In the genomic region with DNA sequence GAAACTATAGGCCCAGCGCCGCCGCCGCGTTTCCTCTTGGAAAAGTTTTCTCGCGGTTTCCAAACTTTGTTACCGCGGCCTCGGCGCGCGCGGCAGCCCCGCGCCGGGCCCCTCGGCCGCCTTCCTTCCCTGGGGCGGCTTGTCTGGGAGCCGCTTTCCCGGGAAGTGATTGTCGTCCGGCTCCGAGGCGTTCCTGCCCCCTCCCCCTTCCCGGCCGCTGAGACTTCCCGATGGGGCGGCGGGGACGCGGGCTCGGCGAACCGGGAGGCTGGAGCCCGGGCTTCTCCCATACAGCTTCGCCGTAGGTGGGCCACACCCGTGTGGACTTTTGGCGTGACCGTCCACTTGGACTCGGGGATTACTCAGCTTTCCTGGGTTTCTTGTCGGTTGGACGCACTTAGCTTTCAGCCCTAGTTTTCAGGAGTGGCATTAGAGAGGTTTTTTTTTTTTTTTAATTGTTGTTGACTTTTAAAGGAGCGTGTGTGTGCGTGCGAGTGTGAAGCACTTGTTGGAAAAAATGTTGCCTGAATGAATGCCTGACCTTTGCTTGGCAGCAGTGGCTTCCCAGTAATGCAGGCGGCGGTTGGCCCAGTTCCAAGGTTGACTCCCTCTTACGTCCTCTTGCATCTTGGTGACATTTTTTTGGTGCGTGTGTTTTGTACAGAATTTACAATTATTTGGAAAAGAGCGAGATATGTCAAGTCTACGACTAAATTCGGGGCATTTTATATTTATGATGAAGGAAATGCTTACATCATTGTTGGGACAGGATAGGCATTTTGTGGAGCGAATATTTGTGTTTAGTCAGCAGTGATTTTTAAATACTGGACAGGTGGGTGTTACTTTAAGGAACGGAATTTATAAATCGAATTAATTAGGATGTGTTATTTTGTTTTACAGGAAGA, we compare ENCODE assay signal across 1 cellular context.
TF ChIP-seq lines count a peak whose summit lies in the region.

No MANE protein-coding gene starts in this region.

TF ChIP-seq in K562, 482 proteins besides CTCF, POLR2A, EP300 and RAD21 (continued from another document and continues in another):
- TF ChIP-seq, protein P1, sequence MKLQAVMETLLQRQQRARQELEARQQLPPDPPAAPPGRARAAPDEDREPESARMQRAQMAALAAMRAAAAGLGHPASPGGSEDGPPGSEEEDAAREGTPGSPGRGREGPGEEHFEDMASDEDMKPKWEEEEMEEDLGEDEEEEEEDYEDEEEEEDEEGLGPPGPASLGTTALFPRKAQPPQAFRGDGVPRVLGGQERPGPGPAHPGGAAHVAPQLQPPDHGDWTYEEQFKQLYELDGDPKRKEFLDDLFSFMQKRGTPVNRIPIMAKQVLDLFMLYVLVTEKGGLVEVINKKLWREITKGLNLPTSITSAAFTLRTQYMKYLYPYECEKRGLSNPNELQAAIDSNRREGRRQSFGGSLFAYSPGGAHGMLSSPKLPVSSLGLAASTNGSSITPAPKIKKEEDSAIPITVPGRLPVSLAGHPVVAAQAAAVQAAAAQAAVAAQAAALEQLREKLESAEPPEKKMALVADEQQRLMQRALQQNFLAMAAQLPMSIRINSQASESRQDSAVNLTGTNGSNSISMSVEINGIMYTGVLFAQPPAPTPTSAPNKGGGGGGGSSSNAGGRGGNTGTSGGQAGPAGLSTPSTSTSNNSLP (IDR thresholded peaks at IDR 0.05; ENCODE audit: borderline replicate concordance, low read depth, low read length): no peak
- TF ChIP-seq NONO (IDR thresholded peaks at IDR 0.05; ENCODE audit: low read depth in 2 of 2, low read length in 1 of 2) (0 out of 4 replicates have a peak, but pooled peaks of 1 of the 2 experiments have one; percentile 3), ARNT (IDR thresholded peaks at IDR 0.05) (0 out of 4 replicates have a peak, but pooled peaks of 1 of the 2 experiments have one; percentile 58), ZFPM2 (CRISPR knock-in tag; IDR thresholded peaks at IDR 0.05) (no peak), BRD4 (IDR thresholded peaks at IDR 0.05) (no peak), HDAC2 (IDR thresholded peaks at IDR 0.05) (0 out of 2 replicates have a peak, but pooled peaks have one; percentile 42), SMAD1 (IDR thresholded peaks at IDR 0.05; ENCODE audit: low read depth, low read length, partially characterized antibody) (peak; percentile 68), TAF7 (tag; IDR thresholded peaks at IDR 0.05) (no peak), HDAC6 (IDR thresholded peaks at IDR 0.05; ENCODE audit: low read depth, low read length) (no peak), EP400 (IDR thresholded peaks at IDR 0.05) (peak; percentile 76), ZC3H11A (IDR thresholded peaks at IDR 0.05; ENCODE audit: low read depth, low read length) (no peak), ZNF384 (IDR thresholded peaks at IDR 0.05; ENCODE audit: low read depth, low read length) (peak; percentile 46; the same call in 1 of the 2 replicates), POU5F1 (IDR thresholded peaks at IDR 0.05; ENCODE audit: borderline replicate concordance, low read depth, low read length, partially characterized antibody) (no peak), ZNF584 (CRISPR knock-in tag; IDR thresholded peaks at IDR 0.05; ENCODE audit: low read depth) (0 out of 2 replicates have a peak, but pooled peaks have one; percentile 17), NFIC (IDR thresholded peaks at IDR 0.05) (peak; percentile 98), SIRT6 (IDR thresholded peaks at IDR 0.05; ENCODE audit: low read depth, low read length) (no peak), GABPA (tag; conservative IDR thresholded peaks at IDR 0.05; ENCODE audit: low read depth) (0 out of 2 replicates have a peak, but pooled peaks have one; percentile 10), JUNB (CRISPR knock-in tag; conservative IDR thresholded peaks at IDR 0.05) (no peak), RBFOX2 (IDR thresholded peaks at IDR 0.05; ENCODE audit: low read depth, low read length) (peak; percentile 92), ZNF12 (CRISPR knock-in tag; IDR thresholded peaks at IDR 0.05) (no peak), JUN (IDR thresholded peaks at IDR 0.05; ENCODE audit: borderline replicate concordance, low read depth, low read length) (no peak), JUN (CRISPR knock-in tag; IDR thresholded peaks at IDR 0.05; ENCODE audit: borderline replicate concordance) (no peak), MYC (IDR thresholded peaks at IDR 0.05; ENCODE audit: low read depth, low read length) (peak; percentile 56; the same call in 1 of the 2 replicates), MYC (CRISPR knock-in tag; IDR thresholded peaks at IDR 0.05; ENCODE audit: borderline replicate concordance, low read depth) (no peak), THRAP3 (IDR thresholded peaks at IDR 0.05; ENCODE audit: borderline replicate concordance) (0 out of 2 replicates have a peak, but pooled peaks have one; percentile 77), PTTG1 (tag; IDR thresholded peaks at IDR 0.05; ENCODE audit: low read depth) (no peak), SAP30 (IDR thresholded peaks at IDR 0.05; ENCODE audit: borderline replicate concordance, insufficient read depth, low read depth, low read length, poor library complexity, severe bottlenecking) (peak; percentile 39), RNF2 (IDR thresholded peaks at IDR 0.05) (no peak), GABPB1 (CRISPR knock-in tag; IDR thresholded peaks at IDR 0.05) (no peak), HMGN3 (IDR thresholded peaks at IDR 0.05; ENCODE audit: borderline replicate concordance, extremely low read depth, insufficient read length, low read depth, low read length) (peak; percentile 32), KDM1A (IDR thresholded peaks at IDR 0.05) (peak; percentile 54 to 74), ARHGAP35 (IDR thresholded peaks at IDR 0.05; ENCODE audit: partially characterized antibody) (no peak), ZNF644 (tag; IDR thresholded peaks at IDR 0.05; ENCODE audit: low read depth) (0 out of 2 replicates have a peak, but pooled peaks have one; percentile 23), C11orf30 (IDR thresholded peaks at IDR 0.05; ENCODE audit: low read depth) (peak; percentile 78), TAF15 (IDR thresholded peaks at IDR 0.05; ENCODE audit: low read depth, low read length) (no peak), POLR2G (IDR thresholded peaks at IDR 0.05; ENCODE audit: low read depth, low read length) (peak; percentile 82), NR2C2 (CRISPR knock-in tag; IDR thresholded peaks at IDR 0.05) (no peak), NR2C2 (tag; IDR thresholded peaks at IDR 0.05) (peak; percentile 78), ZNF785 (CRISPR knock-in tag; IDR thresholded peaks at IDR 0.05) (no peak), CEBPG (CRISPR knock-in tag; IDR thresholded peaks at IDR 0.05) (peak; percentile 92), CEBPG (tag; conservative IDR thresholded peaks at IDR 0.05 in 1 of 2, IDR thresholded peaks at IDR 0.05 in 1 of 2) (peak; percentile 58 to 61), NR2C1 (IDR thresholded peaks at IDR 0.05) (no peak), NR2C1 (tag; IDR thresholded peaks at IDR 0.05) (peak; percentile 30; the same call in 1 of the 2 replicates), RCOR1 (IDR thresholded peaks at IDR 0.05; ENCODE audit: borderline replicate concordance in 1 of 2, low read depth in 2 of 2, low read length in 2 of 2) (0 out of 4 replicates have a peak, but pooled peaks of 1 of the 2 experiments have one; percentile 29), MEIS2 (IDR thresholded peaks at IDR 0.05; ENCODE audit: partially characterized antibody) (peak; percentile 9), NELFE (IDR thresholded peaks at IDR 0.05; ENCODE audit: insufficient read depth, insufficient read length) (no peak), SRSF7 (optimal IDR thresholded peaks at IDR 0.05; ENCODE audit: low read depth, low read length) (no peak), BCOR (IDR thresholded peaks at IDR 0.05) (peak; percentile 49; the same call in 1 of the 2 replicates)
- TF ChIP-seq, protein P2, sequence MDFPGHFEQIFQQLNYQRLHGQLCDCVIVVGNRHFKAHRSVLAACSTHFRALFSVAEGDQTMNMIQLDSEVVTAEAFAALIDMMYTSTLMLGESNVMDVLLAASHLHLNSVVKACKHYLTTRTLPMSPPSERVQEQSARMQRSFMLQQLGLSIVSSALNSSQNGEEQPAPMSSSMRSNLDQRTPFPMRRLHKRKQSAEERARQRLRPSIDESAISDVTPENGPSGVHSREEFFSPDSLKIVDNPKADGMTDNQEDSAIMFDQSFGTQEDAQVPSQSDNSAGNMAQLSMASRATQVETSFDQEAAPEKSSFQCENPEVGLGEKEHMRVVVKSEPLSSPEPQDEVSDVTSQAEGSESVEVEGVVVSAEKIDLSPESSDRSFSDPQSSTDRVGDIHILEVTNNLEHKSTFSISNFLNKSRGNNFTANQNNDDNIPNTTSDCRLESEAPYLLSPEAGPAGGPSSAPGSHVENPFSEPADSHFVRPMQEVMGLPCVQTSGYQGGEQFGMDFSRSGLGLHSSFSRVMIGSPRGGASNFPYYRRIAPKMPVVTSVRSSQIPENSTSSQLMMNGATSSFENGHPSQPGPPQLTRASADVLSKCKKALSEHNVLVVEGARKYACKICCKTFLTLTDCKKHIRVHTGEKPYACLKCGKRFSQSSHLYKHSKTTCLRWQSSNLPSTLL (IDR thresholded peaks at IDR 0.05): no peak
- TF ChIP-seq, protein P3, sequence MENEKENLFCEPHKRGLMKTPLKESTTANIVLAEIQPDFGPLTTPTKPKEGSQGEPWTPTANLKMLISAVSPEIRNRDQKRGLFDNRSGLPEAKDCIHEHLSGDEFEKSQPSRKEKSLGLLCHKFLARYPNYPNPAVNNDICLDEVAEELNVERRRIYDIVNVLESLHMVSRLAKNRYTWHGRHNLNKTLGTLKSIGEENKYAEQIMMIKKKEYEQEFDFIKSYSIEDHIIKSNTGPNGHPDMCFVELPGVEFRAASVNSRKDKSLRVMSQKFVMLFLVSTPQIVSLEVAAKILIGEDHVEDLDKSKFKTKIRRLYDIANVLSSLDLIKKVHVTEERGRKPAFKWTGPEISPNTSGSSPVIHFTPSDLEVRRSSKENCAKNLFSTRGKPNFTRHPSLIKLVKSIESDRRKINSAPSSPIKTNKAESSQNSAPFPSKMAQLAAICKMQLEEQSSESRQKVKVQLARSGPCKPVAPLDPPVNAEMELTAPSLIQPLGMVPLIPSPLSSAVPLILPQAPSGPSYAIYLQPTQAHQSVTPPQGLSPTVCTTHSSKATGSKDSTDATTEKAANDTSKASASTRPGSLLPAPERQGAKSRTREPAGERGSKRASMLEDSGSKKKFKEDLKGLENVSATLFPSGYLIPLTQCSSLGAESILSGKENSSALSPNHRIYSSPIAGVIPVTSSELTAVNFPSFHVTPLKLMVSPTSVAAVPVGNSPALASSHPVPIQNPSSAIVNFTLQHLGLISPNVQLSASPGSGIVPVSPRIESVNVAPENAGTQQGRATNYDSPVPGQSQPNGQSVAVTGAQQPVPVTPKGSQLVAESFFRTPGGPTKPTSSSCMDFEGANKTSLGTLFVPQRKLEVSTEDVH (IDR thresholded peaks at IDR 0.05; ENCODE audit: low read depth, partially characterized antibody): no peak
- TF ChIP-seq, protein P4, sequence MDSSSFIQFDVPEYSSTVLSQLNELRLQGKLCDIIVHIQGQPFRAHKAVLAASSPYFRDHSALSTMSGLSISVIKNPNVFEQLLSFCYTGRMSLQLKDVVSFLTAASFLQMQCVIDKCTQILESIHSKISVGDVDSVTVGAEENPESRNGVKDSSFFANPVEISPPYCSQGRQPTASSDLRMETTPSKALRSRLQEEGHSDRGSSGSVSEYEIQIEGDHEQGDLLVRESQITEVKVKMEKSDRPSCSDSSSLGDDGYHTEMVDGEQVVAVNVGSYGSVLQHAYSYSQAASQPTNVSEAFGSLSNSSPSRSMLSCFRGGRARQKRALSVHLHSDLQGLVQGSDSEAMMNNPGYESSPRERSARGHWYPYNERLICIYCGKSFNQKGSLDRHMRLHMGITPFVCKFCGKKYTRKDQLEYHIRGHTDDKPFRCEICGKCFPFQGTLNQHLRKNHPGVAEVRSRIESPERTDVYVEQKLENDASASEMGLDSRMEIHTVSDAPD (CRISPR knock-in tag; IDR thresholded peaks at IDR 0.05): no peak
- TF ChIP-seq, protein P5, sequence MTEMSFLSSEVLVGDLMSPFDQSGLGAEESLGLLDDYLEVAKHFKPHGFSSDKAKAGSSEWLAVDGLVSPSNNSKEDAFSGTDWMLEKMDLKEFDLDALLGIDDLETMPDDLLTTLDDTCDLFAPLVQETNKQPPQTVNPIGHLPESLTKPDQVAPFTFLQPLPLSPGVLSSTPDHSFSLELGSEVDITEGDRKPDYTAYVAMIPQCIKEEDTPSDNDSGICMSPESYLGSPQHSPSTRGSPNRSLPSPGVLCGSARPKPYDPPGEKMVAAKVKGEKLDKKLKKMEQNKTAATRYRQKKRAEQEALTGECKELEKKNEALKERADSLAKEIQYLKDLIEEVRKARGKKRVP (CRISPR knock-in tag; IDR thresholded peaks at IDR 0.05): peak; percentile 76
- TF ChIP-seq, protein P6, sequence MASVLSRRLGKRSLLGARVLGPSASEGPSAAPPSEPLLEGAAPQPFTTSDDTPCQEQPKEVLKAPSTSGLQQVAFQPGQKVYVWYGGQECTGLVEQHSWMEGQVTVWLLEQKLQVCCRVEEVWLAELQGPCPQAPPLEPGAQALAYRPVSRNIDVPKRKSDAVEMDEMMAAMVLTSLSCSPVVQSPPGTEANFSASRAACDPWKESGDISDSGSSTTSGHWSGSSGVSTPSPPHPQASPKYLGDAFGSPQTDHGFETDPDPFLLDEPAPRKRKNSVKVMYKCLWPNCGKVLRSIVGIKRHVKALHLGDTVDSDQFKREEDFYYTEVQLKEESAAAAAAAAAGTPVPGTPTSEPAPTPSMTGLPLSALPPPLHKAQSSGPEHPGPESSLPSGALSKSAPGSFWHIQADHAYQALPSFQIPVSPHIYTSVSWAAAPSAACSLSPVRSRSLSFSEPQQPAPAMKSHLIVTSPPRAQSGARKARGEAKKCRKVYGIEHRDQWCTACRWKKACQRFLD (CRISPR knock-in tag; IDR thresholded peaks at IDR 0.05): 0 out of 2 replicates have a peak, but pooled peaks have one; percentile 26
- TF ChIP-seq, protein P7, sequence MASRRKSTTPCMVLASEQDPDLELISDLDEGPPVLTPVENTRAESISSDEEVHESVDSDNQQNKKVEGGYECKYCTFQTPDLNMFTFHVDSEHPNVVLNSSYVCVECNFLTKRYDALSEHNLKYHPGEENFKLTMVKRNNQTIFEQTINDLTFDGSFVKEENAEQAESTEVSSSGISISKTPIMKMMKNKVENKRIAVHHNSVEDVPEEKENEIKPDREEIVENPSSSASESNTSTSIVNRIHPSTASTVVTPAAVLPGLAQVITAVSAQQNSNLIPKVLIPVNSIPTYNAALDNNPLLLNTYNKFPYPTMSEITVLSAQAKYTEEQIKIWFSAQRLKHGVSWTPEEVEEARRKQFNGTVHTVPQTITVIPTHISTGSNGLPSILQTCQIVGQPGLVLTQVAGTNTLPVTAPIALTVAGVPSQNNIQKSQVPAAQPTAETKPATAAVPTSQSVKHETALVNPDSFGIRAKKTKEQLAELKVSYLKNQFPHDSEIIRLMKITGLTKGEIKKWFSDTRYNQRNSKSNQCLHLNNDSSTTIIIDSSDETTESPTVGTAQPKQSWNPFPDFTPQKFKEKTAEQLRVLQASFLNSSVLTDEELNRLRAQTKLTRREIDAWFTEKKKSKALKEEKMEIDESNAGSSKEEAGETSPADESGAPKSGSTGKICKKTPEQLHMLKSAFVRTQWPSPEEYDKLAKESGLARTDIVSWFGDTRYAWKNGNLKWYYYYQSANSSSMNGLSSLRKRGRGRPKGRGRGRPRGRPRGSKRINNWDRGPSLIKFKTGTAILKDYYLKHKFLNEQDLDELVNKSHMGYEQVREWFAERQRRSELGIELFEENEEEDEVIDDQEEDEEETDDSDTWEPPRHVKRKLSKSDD (conservative IDR thresholded peaks at IDR 0.05; ENCODE audit: low read length): no peak
